Comparison of ENCODE assay signal across 8 cellular contexts in genomic region chrX:71178908-71179307, GRCh38. TPM values are rescaled to one million over a fixed set of nuclear protein-coding genes. Genes with fewer than 3 reads are reported as not detected.
DNase-seq lines count a peak whose midpoint lies in the region; ATAC-seq and TF ChIP-seq lines count a peak whose summit lies in the region.

No MANE protein-coding gene starts in this region.

- peaks cover 0 to 22% (median 10%) of the 10 kb centered on the region in 7 donors for H3K4me1 Mint-ChIP-seq in naive thymus-derived CD4-positive, alpha-beta T cell

- H3K36me3 Mint-ChIP-seq in naive thymus-derived CD4-positive, alpha-beta T cell, result peaks cover 0 to 12% (median 7%) of the 10 kb centered on the region in 5 donors

- intact Hi-C loops in naive thymus-derived CD4-positive, alpha-beta T cell (cut with micrococcal nuclease), result loop anchor here (1.0 to 2.0 kb wide), 6 partner anchors 50 to 410 kb away; no protein-coding TSS in a partner anchor
- intact Hi-C loops in vagina (cut with DNase I), result loop anchor here (10.0 kb wide), 1 partner anchor 114 kb away; the partner anchor contains the start of gene SNX12

- peaks cover 0 to 3% (median 0%) of the 10 kb centered on the region in 3 experiments for H3K36me3 ChIP-seq in naive thymus-derived CD4-positive, alpha-beta T cell (ENCODE audit: control insufficient read depth in 2 of 3, insufficient read depth in 3 of 3, low read length in 3 of 3)
- no peaks in the 10 kb centered on the region for H3K36me3 ChIP-seq in vagina

- DNase-seq in COR-L47 (lab: John Stamatoyannopoulos, UW), result peak; percentile 43
- DNase-seq in HFF-Myc (ENCODE audit: extremely low read depth, low read depth), result peak; percentile 22
- peak; percentile 22 for DNase-seq in NCI-H524 treated with DMSO at 0.1 percent for 48 hours (lab: John Stamatoyannopoulos, UW)
- peak; percentile 26 to 43 for DNase-seq in activated CD4-positive, alpha-beta T cell treated with anti-CD3 and anti-CD28 coated beads, Interleukin-2, amount 50 U/mL, for 48 hours
- DNase-seq in epithelial cell of proximal tubule (ENCODE audit: low read depth), result no peak
- DNase-seq in naive thymus-derived CD4-positive, alpha-beta T cell, result peak in 8 of 9 donors; percentile 11 to 42 (median 34)
- DNase-seq in vagina (ENCODE audit: extremely low spot score in 2 of 2), result no peak

- TF ChIP-seq CTCF in HFF-Myc (IDR thresholded peaks at IDR 0.05; ENCODE audit: low read depth, low read length, missing control alignments) (peak; percentile 55), epithelial cell of proximal tubule (conservative IDR thresholded peaks at IDR 0.05; ENCODE audit: low read depth, low read length) (peak; percentile 62), vagina (IDR thresholded peaks at IDR 0.05) (peak; percentile 44 to 68 (median 61))

- H3K27ac Mint-ChIP-seq in naive thymus-derived CD4-positive, alpha-beta T cell, result peak overlapping the region in 1 of 9 donors; percentile 51

- H3K9me3 ChIP-seq in naive thymus-derived CD4-positive, alpha-beta T cell (ENCODE audit: control insufficient read depth in 2 of 3, low read length in 3 of 3), result no peaks in the 10 kb centered on the region
- H3K9me3 ChIP-seq in vagina, result no peaks in the 10 kb centered on the region

- H3K4me3 Mint-ChIP-seq in naive thymus-derived CD4-positive, alpha-beta T cell, result no peak overlapping the region

- no peak for TF ChIP-seq POLR2A in vagina (IDR thresholded peaks at IDR 0.05)

- H3K27me3 Mint-ChIP-seq in naive thymus-derived CD4-positive, alpha-beta T cell, result no peaks in the 10 kb centered on the region

- POLR2A ChIA-PET in naive thymus-derived CD4-positive, alpha-beta T cell (lab: Charles Lee), result interaction anchor here (0.6 to 2.8 kb wide), 4 partner anchors 77 to 111 kb away, joined by 3 to 9 read pairs (median 3); no protein-coding TSS in a partner anchor

- no peak for ATAC-seq in naive thymus-derived CD4-positive, alpha-beta T cell
- ATAC-seq in HG03520 (IDR thresholded peaks at IDR 0.05; ENCODE audit: unreplicated experiment), result no peak

- peaks cover 0 to 1% (median 0%) of the 10 kb centered on the region in 11 donors for H3K9me3 Mint-ChIP-seq in naive thymus-derived CD4-positive, alpha-beta T cell

- H3K27ac ChIP-seq in naive thymus-derived CD4-positive, alpha-beta T cell (ENCODE audit: low read depth, low read length), result no peak overlapping the region
- no peak overlapping the region for H3K27ac ChIP-seq in vagina

- H3K27me3 ChIP-seq in naive thymus-derived CD4-positive, alpha-beta T cell (ENCODE audit: control insufficient read depth in 2 of 2, insufficient read depth in 2 of 2, low read length in 2 of 2), result no peaks in the 10 kb centered on the region
- H3K27me3 ChIP-seq in vagina, result no peaks in the 10 kb centered on the region

- peaks cover 0 to 10% of the 10 kb centered on the region in 2 donors for H3K4me1 ChIP-seq in naive thymus-derived CD4-positive, alpha-beta T cell (ENCODE audit: control insufficient read depth in 2 of 2, insufficient read depth in 2 of 2, low read length in 2 of 2)
- no peaks in the 10 kb centered on the region for H3K4me1 ChIP-seq in vagina

- H3K4me3 ChIP-seq in HFF-Myc (replicated peaks; ENCODE audit: low read depth, low read length) (no peak overlapping the region), epithelial cell of proximal tubule (ENCODE audit: low read depth, low read length) (no peak overlapping the region), vagina (no peak overlapping the region)
- no peak overlapping the region for H3K4me3 ChIP-seq in naive thymus-derived CD4-positive, alpha-beta T cell (ENCODE audit: low read length)

- CTCF ChIA-PET in naive thymus-derived CD4-positive, alpha-beta T cell (lab: Charles Lee), result interaction anchor here (0.9 to 3.7 kb wide), 5 partner anchors 9 to 209 kb away, joined by 3 to 18 read pairs (median 4); partner anchors contain the start of gene TAF1

RNA-seq across cellular contexts. Expression of gene NLGN3, which starts 34.3 kb away (rescaled TPM):
- total RNA-seq in epithelial cell of proximal tubule, result not detected in 2 replicates
- 1 to 10 TPM; 2.3 to 4.6 (median 3.0) TPM for total RNA-seq in naive thymus-derived CD4-positive, alpha-beta T cell
- under 1 TPM; 0.09 to 0.24 TPM for polyA plus RNA-seq in naive thymus-derived CD4-positive, alpha-beta T cell
- total RNA-seq in vagina, result 1.7 TPM

RNA-seq across cellular contexts. Expression of gene GJB1, which starts 44.1 kb away (rescaled TPM):
- total RNA-seq in epithelial cell of proximal tubule (0.07 and 0.40 TPM in 2 replicates), vagina (not detected)
- total RNA-seq in naive thymus-derived CD4-positive, alpha-beta T cell, result not detected
- polyA plus RNA-seq in naive thymus-derived CD4-positive, alpha-beta T cell, result not detected

Comparison
In these comparisons a context has a peak if more than half of its experiments do, and no peak if none do; other contexts are left out.
1. DNase-seq: peak in COR-L47 (single experiment), HFF-Myc (single experiment), NCI-H524 treated with DMSO at 0.1 percent for 48 hours (single experiment), activated CD4-positive, alpha-beta T cell treated with anti-CD3 and anti-CD28 coated beads, Interleukin-2, amount 50 U/mL, for 48 hours (2 of 2) and naive thymus-derived CD4-positive, alpha-beta T cell (8 of 9); none in epithelial cell of proximal tubule (single experiment) and vagina (0 of 2).
2. Peak in every context shown above with its lines, with median percentiles within 50 percentile points of each other: CTCF ChIP-seq.